In genomic region chr3:107456501-107456900, GRCh38 we compare ENCODE assay signal across 21 cellular contexts.
DNase-seq lines count a peak whose midpoint lies in the region; ATAC-seq, FAIRE-seq and TF ChIP-seq lines count a peak whose summit lies in the region.
"Had no signal": no experiment of that assay in that cellular context is flagged by ENCODE, and none has a peak within 500 bp of the region (broad histone marks: within the 10 kb centered on the region; RNA-seq: fewer than 3 reads in every experiment).

No MANE protein-coding gene starts in this region.

- no peak overlapping the region for H3K4me3 ChIP-seq in bronchial epithelial cell (ENCODE audit: low read depth, low read length)
- H3K4me3 ChIP-seq: HAP-1 had no signal

- H3K27me3 ChIP-seq in bronchial epithelial cell (ENCODE audit: control insufficient read depth, insufficient read depth, low read length) = no peaks in the 10 kb centered on the region

- H3K36me3 Mint-ChIP-seq in CD14-positive monocyte = no peaks in the 10 kb centered on the region
- H3K36me3 Mint-ChIP-seq: CD4-positive, CD25-positive, alpha-beta regulatory T cell; CD8-positive, alpha-beta T cell had no signal

- TF ChIP-seq CTCF in bronchial epithelial cell (IDR thresholded peaks at IDR 0.05; ENCODE audit: insufficient read depth, low read length, severe bottlenecking) (no peak), CD14-positive monocyte (IDR thresholded peaks at IDR 0.05) (no peak)

- H3K4me3 Mint-ChIP-seq in CD14-positive monocyte = no peak overlapping the region
- H3K4me3 Mint-ChIP-seq: CD4-positive, CD25-positive, alpha-beta regulatory T cell; CD8-positive, alpha-beta T cell; HFFc6 had no signal

- no peak overlapping the region for H3K27ac Mint-ChIP-seq in CD14-positive monocyte
- H3K27ac Mint-ChIP-seq: CD4-positive, CD25-positive, alpha-beta regulatory T cell; CD8-positive, alpha-beta T cell; HFFc6 had no signal

- no peaks in the 10 kb centered on the region for H3K36me3 ChIP-seq in bronchial epithelial cell (ENCODE audit: control insufficient read depth, insufficient read depth, low read length)
- H3K36me3 ChIP-seq: HAP-1 had no signal

- H3K9me3 Mint-ChIP-seq in CD14-positive monocyte = peaks cover 0 to 2% (median 0%) of the 10 kb centered on the region in 7 donors
- H3K9me3 Mint-ChIP-seq: CD8-positive, alpha-beta T cell; HFFc6 had no signal

- no peak for ATAC-seq in HG03108 (IDR thresholded peaks at IDR 0.05; ENCODE audit: unreplicated experiment)
- ATAC-seq in GM21737 (IDR thresholded peaks at IDR 0.05; ENCODE audit: unreplicated experiment) = no peak
- ATAC-seq: CD8-positive, alpha-beta T cell had no signal

- peak; percentile 31 for DNase-seq in DMS53 (lab: John Stamatoyannopoulos, UW)
- peak; percentile 24 for DNase-seq in DMS53 treated with DMSO at 0.1 percent for 48 hours (lab: John Stamatoyannopoulos, UW; ENCODE audit: unreplicated experiment)
- peak; percentile 12 for DNase-seq in OCI-M1 (lab: John Stamatoyannopoulos, UW)
- DNase-seq in bronchial epithelial cell (ENCODE audit: low read depth) = peak; percentile 13
- DNase-seq in germinal center (ENCODE audit: low spot score) = no peak
- DNase-seq in CD14-positive monocyte (ENCODE audit: low spot score) = no peak
- DNase-seq: C1 segment of cervical spinal cord; Caco-2; CD4-positive, CD25-positive, alpha-beta regulatory T cell; CD8-positive, alpha-beta T cell; DMS153; DMS79 treated with DMSO at 0.1 percent for 48 hours; GF-D8; GOT3; HFFc6 had no signal

- intact Hi-C loops in CD14-positive monocyte (cut with micrococcal nuclease) = no loop called here

- FAIRE-seq in bronchial epithelial cell (lab: Jason Lieb, UNC) = no peak
- FAIRE-seq: GM12891, GM18507, H54 had no signal

- no peaks in the 10 kb centered on the region for H3K4me1 Mint-ChIP-seq in CD14-positive monocyte
- H3K4me1 Mint-ChIP-seq: CD4-positive, CD25-positive, alpha-beta regulatory T cell had no signal

- H3K27me3 Mint-ChIP-seq in CD14-positive monocyte (ENCODE audit: low read depth in 3 of 3) = no peaks in the 10 kb centered on the region

Comparison
In these comparisons a context has a peak if more than half of its experiments do, and no peak if none do; other contexts are left out.
1. DNase-seq: peak in DMS53 (single experiment), DMS53 treated with DMSO at 0.1 percent for 48 hours (single experiment), OCI-M1 (single experiment) and bronchial epithelial cell (single experiment); none in germinal center (single experiment) and CD14-positive monocyte (single experiment).